Comparison of ENCODE assay signal across 22 cellular contexts in the genomic region with DNA sequence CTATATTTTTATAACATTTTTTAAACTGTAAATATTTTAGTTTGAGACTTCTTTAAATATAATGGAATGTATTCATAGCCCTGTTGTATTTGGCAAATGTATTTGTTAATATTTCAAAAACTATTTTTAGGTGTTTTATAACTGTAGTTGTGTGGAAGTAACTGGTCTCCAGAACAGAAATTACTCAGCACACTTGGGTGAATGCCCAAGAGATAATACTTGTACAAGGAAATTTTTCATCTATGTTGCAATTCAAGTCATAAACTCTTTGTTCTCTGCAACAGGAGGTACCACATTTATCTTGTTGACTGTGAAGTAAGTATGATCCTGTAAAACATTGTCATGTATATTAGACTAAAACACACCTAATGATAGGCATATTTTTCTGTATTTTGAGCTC.
A peak's percentile ranks its signal among the peaks of the same experiment; 100 is the strongest.
DNase-seq lines count a peak whose midpoint lies in the region; ATAC-seq, FAIRE-seq and TF ChIP-seq lines count a peak whose summit lies in the region.
"Had no signal": no experiment of that assay in that cellular context is flagged by ENCODE, and none has a peak within 500 bp of the region (broad histone marks: within the 10 kb centered on the region; RNA-seq: fewer than 3 reads in every experiment).

No MANE protein-coding gene starts in this region.

- H3K27me3 ChIP-seq in right atrium auricular region (no peaks in the 10 kb centered on the region), dorsolateral prefrontal cortex (no peaks in the 10 kb centered on the region)
- H3K27me3 ChIP-seq: esophagus muscularis mucosa, tibial artery had no signal

- intact Hi-C loops in left cardiac atrium (cut with DNase I) (no loop called here), dorsolateral prefrontal cortex (cut with DNase I) (no loop called here)

- no peak for TF ChIP-seq CTCF in right atrium auricular region (IDR thresholded peaks at IDR 0.05)
- TF ChIP-seq CTCF in dorsolateral prefrontal cortex (IDR thresholded peaks at IDR 0.05 in 54 of 56, conservative IDR thresholded peaks at IDR 0.05 in 2 of 56; ENCODE audit: low read depth in 1 of 56, partially characterized antibody in 56 of 56): no peak

- H3K36me3 ChIP-seq in right atrium auricular region: no peaks in the 10 kb centered on the region
- H3K36me3 ChIP-seq: esophagus muscularis mucosa, tibial artery had no signal

- H3K4me1 ChIP-seq in right atrium auricular region: no peaks in the 10 kb centered on the region

- H3K4me3 ChIP-seq in right atrium auricular region (no peak overlapping the region), dorsolateral prefrontal cortex (no peak overlapping the region)
- H3K4me3 ChIP-seq: esophagus muscularis mucosa, tibial artery had no signal

- H3K9me3 ChIP-seq in right atrium auricular region: peaks cover under 1% of the 10 kb centered on the region in 2 donors
- H3K9me3 ChIP-seq: tibial artery had no signal

- H3K27ac ChIP-seq in right atrium auricular region (no peak overlapping the region), substantia nigra (ENCODE audit: low read depth, low read length, poor library complexity, severe bottlenecking) (no peak overlapping the region), dorsolateral prefrontal cortex (no peak overlapping the region)
- H3K27ac ChIP-seq: tibial artery had no signal

- DNase-seq in left cardiac atrium: peak; percentile 22
- no peak for DNase-seq in right atrium auricular region (ENCODE audit: low spot score)
- DNase-seq in mucosa of gallbladder (ENCODE audit: low spot score): peak; percentile 30
- DNase-seq in substantia nigra (lab: John Stamatoyannopoulos, UW): no peak
- DNase-seq in DMS79 (lab: John Stamatoyannopoulos, UW): no peak
- DNase-seq in dorsolateral prefrontal cortex: no peak
- DNase-seq: ACHN; activated CD4-positive, alpha-beta T cell treated with anti-CD3 and anti-CD28 coated beads, Interleukin-2, amount 50 U/mL, for 1 hour; activated gamma-delta T cell; amniotic stem cell; cortex of kidney; DMS53; HCEC 1CT; NCI-H1417 treated with DMSO at 0.1 percent for 48 hours; nephron progenitor cell; NK-92 treated with Interleukin-12 subunit alpha and Interleukin-12 subunit beta, amount 100 ng/mL, for 24 hours; RPMI8226 had no signal

- ATAC-seq in left cardiac atrium: peak; percentile 47 to 73
- no peak for ATAC-seq in GM19324 (IDR thresholded peaks at IDR 0.05; ENCODE audit: low FRiP score, unreplicated experiment)

- peak; percentile 68 for FAIRE-seq in colon (lab: Jason Lieb, UNC)
- FAIRE-seq: keratinocyte had no signal

Comparison
In these comparisons a context has a peak if more than half of its experiments do, and no peak if none do; other contexts are left out.
1. DNase-seq: peak in left cardiac atrium (single experiment) and mucosa of gallbladder (single experiment); none in right atrium auricular region (single experiment), substantia nigra (0 of 49), DMS79 (single experiment) and dorsolateral prefrontal cortex (0 of 10).